In the genomic region with DNA sequence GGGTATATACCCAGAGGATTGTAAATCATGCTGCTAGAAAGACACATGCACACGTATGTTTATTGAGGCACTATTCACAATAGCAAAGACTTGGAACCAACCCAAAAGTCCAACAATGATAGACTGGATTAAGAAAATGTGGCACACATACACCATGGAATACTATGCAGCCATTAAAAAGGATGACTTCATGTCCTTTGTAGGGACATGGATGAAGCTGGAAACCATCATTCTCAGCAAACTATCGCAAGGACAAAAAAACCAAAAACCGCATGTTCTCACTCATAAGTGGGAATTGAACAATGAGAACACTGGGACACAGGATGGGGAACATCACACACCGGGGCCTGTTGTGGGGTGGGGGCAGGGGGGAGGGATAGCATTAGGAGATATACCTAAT, we compare ENCODE assay signal across 2 cellular contexts.
DNase-seq lines count a peak whose midpoint lies in the region; ATAC-seq, FAIRE-seq and TF ChIP-seq lines count a peak whose summit lies in the region.
"Not testable (repeated sequence)": the region's sequence is repeated elsewhere in the genome, so short reads cannot be mapped to it uniquely, and the experiment has no call there.

No MANE protein-coding gene starts in this region.

- CTCF ChIA-PET in HEK293 (lab: Yijun Ruan, JAX); K562 (lab: Yijun Ruan, JAX; ENCODE audit: low intra/inter-chr PET ratio): not testable (repeated sequence)

- POLR2A ChIA-PET in HEK293 (lab: Yijun Ruan, JAX) = not testable (repeated sequence)
- POLR2A ChIA-PET in K562 (lab: Yijun Ruan, JAX) = interaction anchor here (1.4 kb wide), 1 partner anchor 11 kb away, joined by 3 read pairs; no protein-coding TSS in a partner anchor

- not testable (repeated sequence) for TF ChIP-seq EP300 in K562 (IDR thresholded peaks at IDR 0.05; ENCODE audit: low read length)

- not testable (repeated sequence) for BruUV-seq in K562 (replicated peaks; lab: Mats Ljungman, UMichigan)

- not testable (repeated sequence) for H3K36me3 ChIP-seq in HEK293 (ENCODE audit: control insufficient read depth in 2 of 2, insufficient read depth in 1 of 2, low read length in 2 of 2); K562 (ENCODE audit: control insufficient read depth, insufficient read depth, low read length)

- not testable (repeated sequence) for TF ChIP-seq POLR2A in K562 (conservative IDR thresholded peaks at IDR 0.05)

- not testable (repeated sequence) for H3K27me3 ChIP-seq in K562 (ENCODE audit: control insufficient read depth in 2 of 2, insufficient read depth in 2 of 2, low read length in 2 of 2)

- not testable (repeated sequence) for H3K79me2 ChIP-seq in K562 (ENCODE audit: control insufficient read depth, insufficient read depth, low read length)

- DNase-seq in K562 (ENCODE audit: extremely low read depth in 1 of 4, low spot score in 3 of 4) = not testable (repeated sequence)

- not testable (repeated sequence) for TF ChIP-seq CTCF in HEK293 (tag by site-specific recombination; IDR thresholded peaks at IDR 0.05); K562 (IDR thresholded peaks at IDR 0.05 in 2 of 3, conservative IDR thresholded peaks at IDR 0.05 in 1 of 3; ENCODE audit: insufficient read depth in 2 of 3, low read depth in 1 of 3, low read length in 3 of 3)

- H3K4me1 ChIP-seq in HEK293 (ENCODE audit: control insufficient read depth, insufficient read depth, low read length) = not testable (repeated sequence)
- peaks cover 8 to 22% of the 10 kb centered on the region in 2 experiments; a peak in 4 of 5 replicates for H3K4me1 ChIP-seq in K562 (replicated peaks in 1 of 2; ENCODE audit: control insufficient read depth in 2 of 2, insufficient read depth in 2 of 2, low read length in 2 of 2)

- H2AFZ ChIP-seq in K562 (ENCODE audit: low read depth, low read length) = not testable (repeated sequence)

- WGBS in K562 (ENCODE audit: insufficient coverage, low coverage, missing lambda C conversion rate) = 73% methylated on average over 3 of the region's 4 CpGs

- not testable (repeated sequence) for H3K4me3 ChIP-seq in HEK293 (ENCODE audit: low read depth, low read length); K562

- FAIRE-seq in K562 (lab: Jason Lieb, UNC) = not testable (repeated sequence)

- H4K20me1 ChIP-seq in K562 (replicated peaks; ENCODE audit: control insufficient read depth, insufficient read depth, low read length) = not testable (repeated sequence)

- not testable (repeated sequence) for H3K9me1 ChIP-seq in K562 (ENCODE audit: control insufficient read depth, insufficient read depth, low read length)

- intact Hi-C loops in K562 (cut with micrococcal nuclease) = loop anchor here (2.0 to 5.0 kb wide), 2 partner anchors 47 to 75 kb away; no protein-coding TSS in a partner anchor

- H3K9me3 ChIP-seq in HEK293 (ENCODE audit: control insufficient read depth, insufficient read depth, low read depth, low read length); K562 (replicated peaks; ENCODE audit: control insufficient read depth, insufficient read depth, low read depth, low read length): not testable (repeated sequence)

- H3K27ac ChIP-seq in HEK293 (ENCODE audit: extremely low read depth, low read depth, low read length); K562 (ENCODE audit: extremely low read depth, low read depth, low read length): not testable (repeated sequence)

- not testable (repeated sequence) for TF ChIP-seq RAD21 in K562 (CRISPR knock-in tag; conservative IDR thresholded peaks at IDR 0.05 in 1 of 2, IDR thresholded peaks at IDR 0.05 in 1 of 2)

- not testable (repeated sequence) for H3K4me2 ChIP-seq in K562 (ENCODE audit: insufficient read depth, low read length)

- ATAC-seq in K562 = not testable (repeated sequence)

- in situ Hi-C loops in K562 (cut with MboI) = not testable (repeated sequence)

- not testable (repeated sequence) for H3K9ac ChIP-seq in K562 (ENCODE audit: insufficient read depth in 1 of 2, low read depth in 2 of 2, low read length in 2 of 2)

TF ChIP-seq in HEK293, 187 proteins besides CTCF, POLR2A, EP300 and RAD21:
- peak; percentile 63 for TF ChIP-seq ZNF146 (tag by site-specific recombination; IDR thresholded peaks at IDR 0.05)

TF ChIP-seq in K562, 482 proteins besides CTCF, POLR2A, EP300 and RAD21:
- TF ChIP-seq ZNF146 (CRISPR knock-in tag; IDR thresholded peaks at IDR 0.05; ENCODE audit: unreplicated experiment) (peak; percentile 76), BCOR (IDR thresholded peaks at IDR 0.05) (peak; percentile 24; the same call in 1 of the 2 replicates)
